In genomic region chr17:28056276-28056620, GRCh38 we compare ENCODE assay signal across 2 cellular contexts.
TF ChIP-seq lines count a peak whose summit lies in the region.

No MANE protein-coding gene starts in this region.

TF ChIP-seq in liver, 16 proteins besides CTCF, POLR2A, EP300 and RAD21:
- no peak for TF ChIP-seq FOXA2 (IDR thresholded peaks at IDR 0.05)
- no peak for TF ChIP-seq FOXA1 (IDR thresholded peaks at IDR 0.05)
- no peak for TF ChIP-seq RXRA (IDR thresholded peaks at IDR 0.05)
- no peak for TF ChIP-seq JUND (IDR thresholded peaks at IDR 0.05)
- no peak for TF ChIP-seq SP1 (IDR thresholded peaks at IDR 0.05)
- TF ChIP-seq TAF1 (conservative IDR thresholded peaks at IDR 0.05), result no peak
- TF ChIP-seq, protein P1, sequence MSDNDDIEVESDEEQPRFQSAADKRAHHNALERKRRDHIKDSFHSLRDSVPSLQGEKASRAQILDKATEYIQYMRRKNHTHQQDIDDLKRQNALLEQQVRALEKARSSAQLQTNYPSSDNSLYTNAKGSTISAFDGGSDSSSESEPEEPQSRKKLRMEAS (IDR thresholded peaks at IDR 0.05), result no peak
- TF ChIP-seq GABPA (IDR thresholded peaks at IDR 0.05 in 1 of 2, conservative IDR thresholded peaks at IDR 0.05 in 1 of 2), result no peak
- no peak for TF ChIP-seq HNF4G (IDR thresholded peaks at IDR 0.05)
- TF ChIP-seq REST (IDR thresholded peaks at IDR 0.05), result no peak
- no peak for TF ChIP-seq EGR1 (IDR thresholded peaks at IDR 0.05; ENCODE audit: low read depth in 2 of 2)
- TF ChIP-seq HNF4A (conservative IDR thresholded peaks at IDR 0.05), result no peak
- TF ChIP-seq ZBTB33 (IDR thresholded peaks at IDR 0.05), result no peak
- no peak for TF ChIP-seq NR2F2 (IDR thresholded peaks at IDR 0.05)
- TF ChIP-seq, protein P2, sequence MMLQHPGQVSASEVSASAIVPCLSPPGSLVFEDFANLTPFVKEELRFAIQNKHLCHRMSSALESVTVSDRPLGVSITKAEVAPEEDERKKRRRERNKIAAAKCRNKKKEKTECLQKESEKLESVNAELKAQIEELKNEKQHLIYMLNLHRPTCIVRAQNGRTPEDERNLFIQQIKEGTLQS (IDR thresholded peaks at IDR 0.05), result no peak

TF ChIP-seq in HepG2, 621 proteins besides CTCF, POLR2A, EP300 and RAD21:
- TF ChIP-seq MYNN (CRISPR knock-in tag; IDR thresholded peaks at IDR 0.05; ENCODE audit: low read depth), result no peak
- TF ChIP-seq CHD2 (IDR thresholded peaks at IDR 0.05; ENCODE audit: low read depth, low read length), result no peak
- no peak for TF ChIP-seq ZSCAN25 (CRISPR knock-in tag; IDR thresholded peaks at IDR 0.05)
- TF ChIP-seq FOXP1 (IDR thresholded peaks at IDR 0.05), result no peak
- no peak for TF ChIP-seq FOXP1 (CRISPR knock-in tag; IDR thresholded peaks at IDR 0.05)
- TF ChIP-seq ZNF335 (CRISPR knock-in tag; IDR thresholded peaks at IDR 0.05), result no peak
- no peak for TF ChIP-seq HMG20B (CRISPR knock-in tag; conservative IDR thresholded peaks at IDR 0.05)
- TF ChIP-seq ZNF317 (CRISPR knock-in tag; IDR thresholded peaks at IDR 0.05), result no peak
- TF ChIP-seq HMGXB3 (CRISPR knock-in tag; IDR thresholded peaks at IDR 0.05; ENCODE audit: borderline replicate concordance), result no peak
- TF ChIP-seq DPF2 (CRISPR knock-in tag; IDR thresholded peaks at IDR 0.05; ENCODE audit: borderline replicate concordance, low read depth), result no peak
- no peak for TF ChIP-seq FOXJ3 (CRISPR knock-in tag; IDR thresholded peaks at IDR 0.05; ENCODE audit: borderline replicate concordance)
- no peak for TF ChIP-seq EEA1 (CRISPR knock-in tag; IDR thresholded peaks at IDR 0.05; ENCODE audit: borderline replicate concordance)
- no peak for TF ChIP-seq ATF1 (CRISPR knock-in tag; IDR thresholded peaks at IDR 0.05)
- TF ChIP-seq HMG20A (CRISPR knock-in tag; IDR thresholded peaks at IDR 0.05; ENCODE audit: borderline replicate concordance), result no peak
- TF ChIP-seq, protein P3, sequence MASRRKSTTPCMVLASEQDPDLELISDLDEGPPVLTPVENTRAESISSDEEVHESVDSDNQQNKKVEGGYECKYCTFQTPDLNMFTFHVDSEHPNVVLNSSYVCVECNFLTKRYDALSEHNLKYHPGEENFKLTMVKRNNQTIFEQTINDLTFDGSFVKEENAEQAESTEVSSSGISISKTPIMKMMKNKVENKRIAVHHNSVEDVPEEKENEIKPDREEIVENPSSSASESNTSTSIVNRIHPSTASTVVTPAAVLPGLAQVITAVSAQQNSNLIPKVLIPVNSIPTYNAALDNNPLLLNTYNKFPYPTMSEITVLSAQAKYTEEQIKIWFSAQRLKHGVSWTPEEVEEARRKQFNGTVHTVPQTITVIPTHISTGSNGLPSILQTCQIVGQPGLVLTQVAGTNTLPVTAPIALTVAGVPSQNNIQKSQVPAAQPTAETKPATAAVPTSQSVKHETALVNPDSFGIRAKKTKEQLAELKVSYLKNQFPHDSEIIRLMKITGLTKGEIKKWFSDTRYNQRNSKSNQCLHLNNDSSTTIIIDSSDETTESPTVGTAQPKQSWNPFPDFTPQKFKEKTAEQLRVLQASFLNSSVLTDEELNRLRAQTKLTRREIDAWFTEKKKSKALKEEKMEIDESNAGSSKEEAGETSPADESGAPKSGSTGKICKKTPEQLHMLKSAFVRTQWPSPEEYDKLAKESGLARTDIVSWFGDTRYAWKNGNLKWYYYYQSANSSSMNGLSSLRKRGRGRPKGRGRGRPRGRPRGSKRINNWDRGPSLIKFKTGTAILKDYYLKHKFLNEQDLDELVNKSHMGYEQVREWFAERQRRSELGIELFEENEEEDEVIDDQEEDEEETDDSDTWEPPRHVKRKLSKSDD (CRISPR knock-in tag; IDR thresholded peaks at IDR 0.05; ENCODE audit: low read depth), result no peak
- no peak for TF ChIP-seq ZNF574 (CRISPR knock-in tag; IDR thresholded peaks at IDR 0.05)
- TF ChIP-seq, protein P4, sequence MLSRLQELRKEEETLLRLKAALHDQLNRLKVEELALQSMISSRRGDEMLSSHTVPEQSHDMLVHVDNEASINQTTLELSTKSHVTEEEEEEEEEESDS (CRISPR knock-in tag; IDR thresholded peaks at IDR 0.05; ENCODE audit: borderline replicate concordance), result no peak
- TF ChIP-seq NR2F1 (CRISPR knock-in tag; IDR thresholded peaks at IDR 0.05), result no peak
- TF ChIP-seq ZGPAT (CRISPR knock-in tag; IDR thresholded peaks at IDR 0.05), result no peak
